In the genomic region with DNA sequence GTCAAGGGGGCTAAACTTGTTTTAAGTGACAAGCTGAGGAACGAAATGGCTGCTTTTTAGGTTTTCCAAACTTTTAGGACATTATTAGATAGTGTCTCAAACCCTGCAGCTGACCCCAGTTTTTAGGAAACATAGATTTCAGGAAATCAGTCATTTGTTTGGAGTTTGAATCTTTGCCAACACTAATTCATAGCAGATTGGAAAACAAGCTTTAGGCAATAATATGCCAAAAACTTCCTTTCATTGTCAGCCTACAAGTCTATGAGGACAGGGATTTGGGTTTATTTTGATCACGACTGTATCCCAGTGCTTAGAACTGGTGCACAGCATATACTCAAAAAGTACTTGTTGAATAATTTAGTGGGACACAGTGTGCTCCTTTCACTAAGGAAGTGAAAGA, we compare ENCODE assay signal across 29 cellular contexts.
A peak's percentile ranks its signal among the peaks of the same experiment; 100 is the strongest.
DNase-seq lines count a peak whose midpoint lies in the region; ATAC-seq and TF ChIP-seq lines count a peak whose summit lies in the region.
"Had no signal": no experiment of that assay in that cellular context is flagged by ENCODE, and none has a peak within 500 bp of the region (broad histone marks: within the 10 kb centered on the region; RNA-seq: fewer than 3 reads in every experiment).

No MANE protein-coding gene starts in this region.

- H3K27me3 ChIP-seq in A673 (replicated peaks; ENCODE audit: insufficient read depth, low read depth, low read length, poor library complexity), result no peaks in the 10 kb centered on the region
- H3K27me3 ChIP-seq: esophagus squamous epithelium, left lung had no signal

- in situ Hi-C loops in ACHN (cut with HindIII; ENCODE audit: low pct_ligation_motif_present, low pct_unique_long_range_greater_than_20kb, low sequenced_read_pairs), result no loop called here

- H3K36me3 ChIP-seq in A673 (ENCODE audit: insufficient read depth, low read length, poor library complexity, severe bottlenecking), result no peaks in the 10 kb centered on the region
- H3K36me3 ChIP-seq: esophagus squamous epithelium, left lung had no signal

- ATAC-seq in GM18502 (IDR thresholded peaks at IDR 0.05; ENCODE audit: poor library complexity, unreplicated experiment) (peak; percentile 39), SK-N-SH treated with all-trans-retinoic acid at 6 μM for 48 hours (peak; percentile 34; the same call in 2 of the 3 replicates)
- ATAC-seq: activated CD4-positive, alpha-beta T cell treated with anti-CD3 and anti-CD28 coated beads for 36 hours; activated naive CD8-positive, alpha-beta T cell treated with anti-CD3 and anti-CD28 coated beads, Interleukin-2, amount 50 U/mL, for 24 hours; left lung had no signal

- TF ChIP-seq CTCF in A673 (conservative IDR thresholded peaks at IDR 0.05; ENCODE audit: low read depth, low read length), result no peak

- no peak overlapping the region for H3K27ac ChIP-seq in A673 (ENCODE audit: low read depth, low read length, poor library complexity, severe bottlenecking)
- H3K27ac ChIP-seq: esophagus squamous epithelium, left lung, skin epidermis had no signal

- POLR2A ChIA-PET in A673 (lab: Charles Lee; ENCODE audit: low non-redundant PET), result no interaction called here

- H3K4me1 ChIP-seq in A673 (ENCODE audit: insufficient read depth, low read length, poor library complexity, severe bottlenecking), result peaks cover 12% of the 10 kb centered on the region
- H3K4me1 ChIP-seq: Caco-2, esophagus squamous epithelium, left lung had no signal

- DNase-seq in A673 (ENCODE audit: low spot score) (peak; percentile 45), fibroblast of peridontal ligament (ENCODE audit: extremely low read depth) (peak; percentile 89), ACHN (no peak), glomerular visceral epithelial cell (ENCODE audit: extremely low spot score) (no peak), NCI-H2081 treated with DMSO at 0.1 percent for 48 hours (lab: John Stamatoyannopoulos, UW) (no peak)
- DNase-seq in stimulated activated CD4-positive, alpha-beta T cell treated with anti-CD3 and anti-CD28 coated beads, Interleukin-4, amount 100 ng/mL, for 1 hour, result no peak
- DNase-seq: 8988T; activated CD4-positive, alpha-beta T cell treated with anti-CD3 and anti-CD28 coated beads for 36 hours; activated effector memory CD4-positive, alpha-beta T cell treated with anti-CD3 and anti-CD28 coated beads, Interleukin-2, amount 50 U/mL, for 16 hours; activated naive CD8-positive, alpha-beta T cell treated with anti-CD3 and anti-CD28 coated beads, Interleukin-2, amount 50 U/mL, for 24 hours; C1 segment of cervical spinal cord; Caco-2; DMS79; endodermal cell; esophagus squamous epithelium; immature natural killer cell; KG1; left lung; MM.1S; NCI-H1436; NCI-H510A treated with DMSO at 0.1 percent for 48 hours; nucleus accumbens; SIG-M5; stimulated activated CD4-positive, alpha-beta T cell treated with anti-CD3 and anti-CD28 coated beads, Interleukin-1b, Interleukin-23, amount 100 ng/mL, for 48 hours; substantia nigra; T-helper 1 cell had no signal

- intact Hi-C loops in A673 (cut with micrococcal nuclease; ENCODE audit: unreplicated experiment), result no loop called here

- BruUV-seq in A673 (replicated peaks; lab: Mats Ljungman, UMichigan), result no TSS peak

- CTCF ChIA-PET in A673 (lab: Charles Lee), result no interaction called here

- H3K4me3 ChIP-seq in A673 (ENCODE audit: low read depth, low read length, poor library complexity, severe bottlenecking), result no peak overlapping the region
- H3K4me3 ChIP-seq: esophagus squamous epithelium, left lung, skin epidermis had no signal

- no peaks in the 10 kb centered on the region for H3K9me3 ChIP-seq in A673 (ENCODE audit: low read depth, low read length, poor library complexity, severe bottlenecking)
- H3K9me3 ChIP-seq: Caco-2, esophagus squamous epithelium, left lung had no signal

TF ChIP-seq in SK-N-SH treated with all-trans-retinoic acid at 6 μM for 48 hours, 23 proteins besides CTCF, POLR2A, EP300 and RAD21:
- TF ChIP-seq TCF4 (CRISPR knock-in tag; IDR thresholded peaks at IDR 0.05; ENCODE audit: borderline replicate concordance) (no peak), PPARA (CRISPR knock-in tag; IDR thresholded peaks at IDR 0.05; ENCODE audit: borderline replicate concordance) (no peak), GLIS3 (CRISPR knock-in tag; IDR thresholded peaks at IDR 0.05) (no peak), ZNF565 (CRISPR knock-in tag; conservative IDR thresholded peaks at IDR 0.05; ENCODE audit: low read depth) (no peak), ZNF70 (CRISPR knock-in tag; IDR thresholded peaks at IDR 0.05) (no peak), ZNF8 (CRISPR knock-in tag; IDR thresholded peaks at IDR 0.05) (no peak), ISL1 (CRISPR knock-in tag; IDR thresholded peaks at IDR 0.05) (no peak), TOX (CRISPR knock-in tag; IDR thresholded peaks at IDR 0.05; ENCODE audit: borderline replicate concordance) (no peak), ZFP30 (CRISPR knock-in tag; IDR thresholded peaks at IDR 0.05) (no peak), ESRRG (CRISPR knock-in tag; IDR thresholded peaks at IDR 0.05) (no peak), ZC3H10 (CRISPR knock-in tag; IDR thresholded peaks at IDR 0.05) (no peak), CSRNP3 (CRISPR knock-in tag; IDR thresholded peaks at IDR 0.05) (no peak)
TF ChIP-seq in SK-N-SH treated with all-trans-retinoic acid at 6 μM for 48 hours: peak in this region for 0.

Comparison
In these comparisons a context has a peak if more than half of its experiments do, and no peak if none do; other contexts are left out.
1. DNase-seq: peak in A673 (single experiment) and fibroblast of peridontal ligament (single experiment); none in ACHN (single experiment), glomerular visceral epithelial cell (single experiment), stimulated activated CD4-positive, alpha-beta T cell treated with anti-CD3 and anti-CD28 coated beads, Interleukin-4, amount 100 ng/mL, for 1 hour (single experiment) and NCI-H2081 treated with DMSO at 0.1 percent for 48 hours (single experiment).